ENCODE assay signal across 1 cellular context in the genomic region with DNA sequence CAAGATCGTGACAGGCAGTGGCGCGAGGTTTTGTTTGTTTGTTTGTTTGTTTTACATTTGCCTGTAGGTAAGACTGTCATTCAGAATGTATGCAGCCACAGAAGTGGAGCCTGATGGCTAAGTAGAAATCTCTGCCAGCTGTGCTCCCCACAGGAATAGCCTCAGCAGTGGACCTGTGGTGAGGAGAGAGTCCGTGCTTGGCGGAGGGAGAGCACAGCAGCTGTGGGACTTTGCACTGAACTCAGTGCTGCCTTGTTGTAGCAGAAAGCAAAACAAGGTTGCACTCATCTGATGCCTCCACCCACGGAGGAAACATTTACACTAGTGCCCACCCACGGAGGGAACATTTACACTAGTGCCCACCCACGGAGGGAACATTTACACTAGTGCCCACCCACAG.
A peak's percentile ranks its signal among the peaks of the same experiment; 100 is the strongest.
TF ChIP-seq lines count a peak whose summit lies in the region.

No MANE protein-coding gene starts in this region.

TF ChIP-seq in HepG2, 621 proteins besides CTCF, POLR2A, EP300 and RAD21 (continued from another document and continues in another):
- TF ChIP-seq, protein P1, sequence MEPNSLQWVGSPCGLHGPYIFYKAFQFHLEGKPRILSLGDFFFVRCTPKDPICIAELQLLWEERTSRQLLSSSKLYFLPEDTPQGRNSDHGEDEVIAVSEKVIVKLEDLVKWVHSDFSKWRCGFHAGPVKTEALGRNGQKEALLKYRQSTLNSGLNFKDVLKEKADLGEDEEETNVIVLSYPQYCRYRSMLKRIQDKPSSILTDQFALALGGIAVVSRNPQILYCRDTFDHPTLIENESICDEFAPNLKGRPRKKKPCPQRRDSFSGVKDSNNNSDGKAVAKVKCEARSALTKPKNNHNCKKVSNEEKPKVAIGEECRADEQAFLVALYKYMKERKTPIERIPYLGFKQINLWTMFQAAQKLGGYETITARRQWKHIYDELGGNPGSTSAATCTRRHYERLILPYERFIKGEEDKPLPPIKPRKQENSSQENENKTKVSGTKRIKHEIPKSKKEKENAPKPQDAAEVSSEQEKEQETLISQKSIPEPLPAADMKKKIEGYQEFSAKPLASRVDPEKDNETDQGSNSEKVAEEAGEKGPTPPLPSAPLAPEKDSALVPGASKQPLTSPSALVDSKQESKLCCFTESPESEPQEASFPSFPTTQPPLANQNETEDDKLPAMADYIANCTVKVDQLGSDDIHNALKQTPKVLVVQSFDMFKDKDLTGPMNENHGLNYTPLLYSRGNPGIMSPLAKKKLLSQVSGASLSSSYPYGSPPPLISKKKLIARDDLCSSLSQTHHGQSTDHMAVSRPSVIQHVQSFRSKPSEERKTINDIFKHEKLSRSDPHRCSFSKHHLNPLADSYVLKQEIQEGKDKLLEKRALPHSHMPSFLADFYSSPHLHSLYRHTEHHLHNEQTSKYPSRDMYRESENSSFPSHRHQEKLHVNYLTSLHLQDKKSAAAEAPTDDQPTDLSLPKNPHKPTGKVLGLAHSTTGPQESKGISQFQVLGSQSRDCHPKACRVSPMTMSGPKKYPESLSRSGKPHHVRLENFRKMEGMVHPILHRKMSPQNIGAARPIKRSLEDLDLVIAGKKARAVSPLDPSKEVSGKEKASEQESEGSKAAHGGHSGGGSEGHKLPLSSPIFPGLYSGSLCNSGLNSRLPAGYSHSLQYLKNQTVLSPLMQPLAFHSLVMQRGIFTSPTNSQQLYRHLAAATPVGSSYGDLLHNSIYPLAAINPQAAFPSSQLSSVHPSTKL (CRISPR knock-in tag; IDR thresholded peaks at IDR 0.05), result peak; percentile 48
- 0 out of 2 replicates have a peak, but pooled peaks have one; percentile 26 for TF ChIP-seq CBX5 (CRISPR knock-in tag; IDR thresholded peaks at IDR 0.05; ENCODE audit: borderline replicate concordance)
- TF ChIP-seq, protein P2, sequence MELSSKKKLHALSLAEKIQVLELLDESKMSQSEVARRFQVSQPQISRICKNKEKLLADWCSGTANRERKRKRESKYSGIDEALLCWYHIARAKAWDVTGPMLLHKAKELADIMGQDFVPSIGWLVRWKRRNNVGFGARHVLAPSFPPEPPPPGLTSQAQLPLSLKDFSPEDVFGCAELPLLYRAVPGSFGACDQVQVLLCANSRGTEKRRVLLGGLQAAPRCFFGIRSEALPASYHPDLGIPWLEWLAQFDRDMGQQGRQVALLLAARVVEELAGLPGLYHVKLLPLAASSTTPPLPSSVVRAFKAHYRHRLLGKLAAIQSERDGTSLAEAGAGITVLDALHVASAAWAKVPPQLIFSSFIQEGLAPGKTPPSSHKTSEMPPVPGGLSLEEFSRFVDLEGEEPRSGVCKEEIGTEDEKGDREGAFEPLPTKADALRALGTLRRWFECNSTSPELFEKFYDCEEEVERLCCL (CRISPR knock-in tag; IDR thresholded peaks at IDR 0.05; ENCODE audit: borderline replicate concordance), result no peak
- peak; percentile 53; the same call in 1 of the 2 replicates for TF ChIP-seq HDAC2 (CRISPR knock-in tag; IDR thresholded peaks at IDR 0.05)
- TF ChIP-seq, protein P3, sequence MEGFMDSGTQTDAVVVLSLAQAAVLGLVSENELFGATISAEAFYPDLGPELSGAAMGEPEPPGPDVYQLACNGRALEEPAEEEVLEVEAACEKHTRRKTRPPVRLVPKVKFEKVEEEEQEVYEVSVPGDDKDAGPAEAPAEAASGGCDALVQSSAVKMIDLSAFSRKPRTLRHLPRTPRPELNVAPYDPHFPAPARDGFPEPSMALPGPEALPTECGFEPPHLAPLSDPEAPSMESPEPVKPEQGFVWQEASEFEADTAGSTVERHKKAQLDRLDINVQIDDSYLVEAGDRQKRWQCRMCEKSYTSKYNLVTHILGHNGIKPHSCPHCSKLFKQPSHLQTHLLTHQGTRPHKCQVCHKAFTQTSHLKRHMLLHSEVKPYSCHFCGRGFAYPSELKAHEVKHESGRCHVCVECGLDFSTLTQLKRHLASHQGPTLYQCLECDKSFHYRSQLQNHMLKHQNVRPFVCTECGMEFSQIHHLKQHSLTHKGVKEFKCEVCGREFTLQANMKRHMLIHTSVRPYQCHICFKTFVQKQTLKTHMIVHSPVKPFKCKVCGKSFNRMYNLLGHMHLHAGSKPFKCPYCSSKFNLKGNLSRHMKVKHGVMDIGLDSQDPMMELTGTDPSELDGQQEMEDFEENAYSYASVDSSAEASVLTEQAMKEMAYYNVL (CRISPR knock-in tag; IDR thresholded peaks at IDR 0.05; ENCODE audit: borderline replicate concordance), result 0 out of 2 replicates have a peak, but pooled peaks have one; percentile 27
- peak; percentile 79; the same call in 1 of the 2 replicates for TF ChIP-seq ZNF292 (CRISPR knock-in tag; IDR thresholded peaks at IDR 0.05; ENCODE audit: borderline replicate concordance, low read depth)
- TF ChIP-seq POLR2G (IDR thresholded peaks at IDR 0.05; ENCODE audit: low read depth, low read length), result no peak
- TF ChIP-seq NR2C2 (CRISPR knock-in tag; IDR thresholded peaks at IDR 0.05; ENCODE audit: borderline replicate concordance), result no peak
- TF ChIP-seq GATAD1 (CRISPR knock-in tag; IDR thresholded peaks at IDR 0.05), result no peak
- TF ChIP-seq YEATS2 (CRISPR knock-in tag; IDR thresholded peaks at IDR 0.05; ENCODE audit: borderline replicate concordance), result no peak
- peak; percentile 59 for TF ChIP-seq ZMYM4 (CRISPR knock-in tag; IDR thresholded peaks at IDR 0.05)
- TF ChIP-seq NR2F6 (IDR thresholded peaks at IDR 0.05), result no peak
- no peak for TF ChIP-seq NR2F6 (CRISPR knock-in tag; IDR thresholded peaks at IDR 0.05)
- TF ChIP-seq, protein P4, sequence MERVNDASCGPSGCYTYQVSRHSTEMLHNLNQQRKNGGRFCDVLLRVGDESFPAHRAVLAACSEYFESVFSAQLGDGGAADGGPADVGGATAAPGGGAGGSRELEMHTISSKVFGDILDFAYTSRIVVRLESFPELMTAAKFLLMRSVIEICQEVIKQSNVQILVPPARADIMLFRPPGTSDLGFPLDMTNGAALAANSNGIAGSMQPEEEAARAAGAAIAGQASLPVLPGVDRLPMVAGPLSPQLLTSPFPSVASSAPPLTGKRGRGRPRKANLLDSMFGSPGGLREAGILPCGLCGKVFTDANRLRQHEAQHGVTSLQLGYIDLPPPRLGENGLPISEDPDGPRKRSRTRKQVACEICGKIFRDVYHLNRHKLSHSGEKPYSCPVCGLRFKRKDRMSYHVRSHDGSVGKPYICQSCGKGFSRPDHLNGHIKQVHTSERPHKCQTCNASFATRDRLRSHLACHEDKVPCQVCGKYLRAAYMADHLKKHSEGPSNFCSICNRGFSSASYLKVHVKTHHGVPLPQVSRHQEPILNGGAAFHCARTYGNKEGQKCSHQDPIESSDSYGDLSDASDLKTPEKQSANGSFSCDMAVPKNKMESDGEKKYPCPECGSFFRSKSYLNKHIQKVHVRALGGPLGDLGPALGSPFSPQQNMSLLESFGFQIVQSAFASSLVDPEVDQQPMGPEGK (CRISPR knock-in tag; IDR thresholded peaks at IDR 0.05), result 0 out of 2 replicates have a peak, but pooled peaks have one; percentile 12
- peak; percentile 59 for TF ChIP-seq HNF4G (IDR thresholded peaks at IDR 0.05; ENCODE audit: borderline replicate concordance, low read depth, low read length)
- no peak; the same call in 1 of the 2 replicates for TF ChIP-seq HNF4G (CRISPR knock-in tag; IDR thresholded peaks at IDR 0.05; ENCODE audit: borderline replicate concordance, low read depth)
- peak; percentile 68; the same call in 1 of the 2 replicates for TF ChIP-seq ZNF772 (CRISPR knock-in tag; IDR thresholded peaks at IDR 0.05)
- TF ChIP-seq MAF1 (CRISPR knock-in tag; IDR thresholded peaks at IDR 0.05; ENCODE audit: borderline replicate concordance), result no peak
- TF ChIP-seq ZNF333 (CRISPR knock-in tag; IDR thresholded peaks at IDR 0.05; ENCODE audit: borderline replicate concordance), result no peak; the same call in 1 of the 2 replicates
- peak; percentile 81 for TF ChIP-seq SALL1 (CRISPR knock-in tag; IDR thresholded peaks at IDR 0.05)
- peak; percentile 90 for TF ChIP-seq HNF4A (CRISPR knock-in tag; IDR thresholded peaks at IDR 0.05)
- TF ChIP-seq CEBPB (IDR thresholded peaks at IDR 0.05; ENCODE audit: borderline replicate concordance, low read depth, low read length), result no peak
- 0 out of 2 replicates have a peak, but pooled peaks have one; percentile 15 for TF ChIP-seq ETV5 (CRISPR knock-in tag; IDR thresholded peaks at IDR 0.05; ENCODE audit: borderline replicate concordance)
- TF ChIP-seq PTBP1 (IDR thresholded peaks at IDR 0.05; ENCODE audit: low read depth, low read length, poor library complexity, severe bottlenecking), result no peak
- TF ChIP-seq, protein P5, sequence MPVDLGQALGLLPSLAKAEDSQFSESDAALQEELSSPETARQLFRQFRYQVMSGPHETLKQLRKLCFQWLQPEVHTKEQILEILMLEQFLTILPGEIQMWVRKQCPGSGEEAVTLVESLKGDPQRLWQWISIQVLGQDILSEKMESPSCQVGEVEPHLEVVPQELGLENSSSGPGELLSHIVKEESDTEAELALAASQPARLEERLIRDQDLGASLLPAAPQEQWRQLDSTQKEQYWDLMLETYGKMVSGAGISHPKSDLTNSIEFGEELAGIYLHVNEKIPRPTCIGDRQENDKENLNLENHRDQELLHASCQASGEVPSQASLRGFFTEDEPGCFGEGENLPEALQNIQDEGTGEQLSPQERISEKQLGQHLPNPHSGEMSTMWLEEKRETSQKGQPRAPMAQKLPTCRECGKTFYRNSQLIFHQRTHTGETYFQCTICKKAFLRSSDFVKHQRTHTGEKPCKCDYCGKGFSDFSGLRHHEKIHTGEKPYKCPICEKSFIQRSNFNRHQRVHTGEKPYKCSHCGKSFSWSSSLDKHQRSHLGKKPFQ (CRISPR knock-in tag; IDR thresholded peaks at IDR 0.05; ENCODE audit: insufficient replicate concordance), result no peak
- TF ChIP-seq, protein P6, sequence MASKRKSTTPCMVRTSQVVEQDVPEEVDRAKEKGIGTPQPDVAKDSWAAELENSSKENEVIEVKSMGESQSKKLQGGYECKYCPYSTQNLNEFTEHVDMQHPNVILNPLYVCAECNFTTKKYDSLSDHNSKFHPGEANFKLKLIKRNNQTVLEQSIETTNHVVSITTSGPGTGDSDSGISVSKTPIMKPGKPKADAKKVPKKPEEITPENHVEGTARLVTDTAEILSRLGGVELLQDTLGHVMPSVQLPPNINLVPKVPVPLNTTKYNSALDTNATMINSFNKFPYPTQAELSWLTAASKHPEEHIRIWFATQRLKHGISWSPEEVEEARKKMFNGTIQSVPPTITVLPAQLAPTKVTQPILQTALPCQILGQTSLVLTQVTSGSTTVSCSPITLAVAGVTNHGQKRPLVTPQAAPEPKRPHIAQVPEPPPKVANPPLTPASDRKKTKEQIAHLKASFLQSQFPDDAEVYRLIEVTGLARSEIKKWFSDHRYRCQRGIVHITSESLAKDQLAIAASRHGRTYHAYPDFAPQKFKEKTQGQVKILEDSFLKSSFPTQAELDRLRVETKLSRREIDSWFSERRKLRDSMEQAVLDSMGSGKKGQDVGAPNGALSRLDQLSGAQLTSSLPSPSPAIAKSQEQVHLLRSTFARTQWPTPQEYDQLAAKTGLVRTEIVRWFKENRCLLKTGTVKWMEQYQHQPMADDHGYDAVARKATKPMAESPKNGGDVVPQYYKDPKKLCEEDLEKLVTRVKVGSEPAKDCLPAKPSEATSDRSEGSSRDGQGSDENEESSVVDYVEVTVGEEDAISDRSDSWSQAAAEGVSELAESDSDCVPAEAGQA (IDR thresholded peaks at IDR 0.05; ENCODE audit: low read depth), result no peak
- TF ChIP-seq, protein P6 (CRISPR knock-in tag; IDR thresholded peaks at IDR 0.05; ENCODE audit: borderline replicate concordance), result no peak
- TF ChIP-seq TAF15 (IDR thresholded peaks at IDR 0.05; ENCODE audit: low read depth, low read length, poor library complexity, severe bottlenecking), result no peak
- no peak for TF ChIP-seq CREM (IDR thresholded peaks at IDR 0.05)
- no peak for TF ChIP-seq CREM (CRISPR knock-in tag; IDR thresholded peaks at IDR 0.05)
- TF ChIP-seq, protein P7, sequence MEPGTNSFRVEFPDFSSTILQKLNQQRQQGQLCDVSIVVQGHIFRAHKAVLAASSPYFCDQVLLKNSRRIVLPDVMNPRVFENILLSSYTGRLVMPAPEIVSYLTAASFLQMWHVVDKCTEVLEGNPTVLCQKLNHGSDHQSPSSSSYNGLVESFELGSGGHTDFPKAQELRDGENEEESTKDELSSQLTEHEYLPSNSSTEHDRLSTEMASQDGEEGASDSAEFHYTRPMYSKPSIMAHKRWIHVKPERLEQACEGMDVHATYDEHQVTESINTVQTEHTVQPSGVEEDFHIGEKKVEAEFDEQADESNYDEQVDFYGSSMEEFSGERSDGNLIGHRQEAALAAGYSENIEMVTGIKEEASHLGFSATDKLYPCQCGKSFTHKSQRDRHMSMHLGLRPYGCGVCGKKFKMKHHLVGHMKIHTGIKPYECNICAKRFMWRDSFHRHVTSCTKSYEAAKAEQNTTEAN (CRISPR knock-in tag; conservative IDR thresholded peaks at IDR 0.05), result 0 out of 2 replicates have a peak, but pooled peaks have one; percentile 36
- no peak for TF ChIP-seq FOXJ3 (CRISPR knock-in tag; IDR thresholded peaks at IDR 0.05; ENCODE audit: borderline replicate concordance)
- TF ChIP-seq ZNF746 (CRISPR knock-in tag; IDR thresholded peaks at IDR 0.05), result no peak
- TF ChIP-seq ZNF546 (CRISPR knock-in tag; conservative IDR thresholded peaks at IDR 0.05), result no peak
- TF ChIP-seq TBX2 (CRISPR knock-in tag; IDR thresholded peaks at IDR 0.05; ENCODE audit: borderline replicate concordance), result peak; percentile 31; the same call in 1 of the 2 replicates
- no peak for TF ChIP-seq ZBTB38 (CRISPR knock-in tag; IDR thresholded peaks at IDR 0.05)
- peak; percentile 78 for TF ChIP-seq GATAD2A (CRISPR knock-in tag; IDR thresholded peaks at IDR 0.05)
- 0 out of 2 replicates have a peak, but pooled peaks have one; percentile 39 for TF ChIP-seq ESRRA (CRISPR knock-in tag; IDR thresholded peaks at IDR 0.05; ENCODE audit: low read depth)
- TF ChIP-seq NFIB (CRISPR knock-in tag; IDR thresholded peaks at IDR 0.05; ENCODE audit: borderline replicate concordance), result no peak
- TF ChIP-seq RFXAP (CRISPR knock-in tag; IDR thresholded peaks at IDR 0.05; ENCODE audit: borderline replicate concordance), result no peak
- 0 out of 2 replicates have a peak, but pooled peaks have one; percentile 9 for TF ChIP-seq RARA (CRISPR knock-in tag; IDR thresholded peaks at IDR 0.05)
- no peak for TF ChIP-seq PAF1 (CRISPR knock-in tag; IDR thresholded peaks at IDR 0.05)
- TF ChIP-seq ZNF564 (CRISPR knock-in tag; IDR thresholded peaks at IDR 0.05), result 0 out of 2 replicates have a peak, but pooled peaks have one; percentile 31
- peak; percentile 77 for TF ChIP-seq HDAC1 (CRISPR knock-in tag; IDR thresholded peaks at IDR 0.05)
